ENCODE assay signal across 6 cellular contexts in the genomic region with DNA sequence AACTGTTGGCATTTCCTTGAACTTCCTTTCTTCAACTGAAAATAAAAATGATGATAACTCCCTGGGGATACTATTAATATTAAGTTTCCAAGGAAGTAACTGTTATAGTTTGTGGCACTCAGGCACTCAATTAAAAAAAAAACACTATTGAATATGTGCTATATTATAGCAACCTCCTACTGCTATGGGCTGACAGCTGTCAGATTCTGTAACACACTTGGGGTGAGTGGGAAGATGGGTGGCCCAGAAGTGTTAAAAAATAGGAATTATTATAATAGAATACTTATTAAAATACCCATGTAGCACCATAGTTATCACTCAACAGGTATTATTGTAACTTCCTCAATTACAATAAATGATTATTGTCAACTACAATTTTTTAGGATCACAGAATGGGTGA.
"Had no signal": no experiment of that assay in that cellular context is flagged by ENCODE, and none has a peak within 500 bp of the region (broad histone marks: within the 10 kb centered on the region; RNA-seq: fewer than 3 reads in every experiment).

No MANE protein-coding gene starts in this region.

- DNase-seq: H9, HCEC 1CT, KBM-7 had no signal

- H3K36me3 Mint-ChIP-seq: IgD-negative memory B cell had no signal

- ATAC-seq: GM23338, HepG2 had no signal

- H3K4me3 ChIP-seq: GM23338 had no signal

- H3K4me1 Mint-ChIP-seq: IgD-negative memory B cell had no signal

- H3K27ac Mint-ChIP-seq: GM23338, H9, IgD-negative memory B cell had no signal

- H3K4me3 Mint-ChIP-seq: GM23338, H9, IgD-negative memory B cell had no signal

- H3K9me3 Mint-ChIP-seq: GM23338, H9 had no signal
